Comparison of ENCODE assay signal across 2 cellular contexts in genomic region chr7:124887247-124887646, GRCh38.
TF ChIP-seq lines count a peak whose summit lies in the region.

No MANE protein-coding gene starts in this region.

TF ChIP-seq in HepG2, 621 proteins besides CTCF, POLR2A, EP300 and RAD21:
- TF ChIP-seq ZNF329 (CRISPR knock-in tag; IDR thresholded peaks at IDR 0.05; ENCODE audit: low read depth) (no peak), ZNF343 (CRISPR knock-in tag; IDR thresholded peaks at IDR 0.05) (no peak), LBX2 (CRISPR knock-in tag; IDR thresholded peaks at IDR 0.05; ENCODE audit: borderline replicate concordance) (no peak), NFKBIZ (CRISPR knock-in tag; IDR thresholded peaks at IDR 0.05) (no peak), MAFK (conservative IDR thresholded peaks at IDR 0.05 in 1 of 2, IDR thresholded peaks at IDR 0.05 in 1 of 2; ENCODE audit: low read length in 2 of 2) (peak; percentile 29 to 46; a peak in 1 of 4 replicates), CBX5 (CRISPR knock-in tag; IDR thresholded peaks at IDR 0.05; ENCODE audit: borderline replicate concordance) (no peak), ARNT2 (CRISPR knock-in tag; IDR thresholded peaks at IDR 0.05; ENCODE audit: low read depth) (no peak)
TF ChIP-seq in HepG2: peak in this region for 1.

TF ChIP-seq in IMR-90, 13 proteins besides CTCF, POLR2A, EP300 and RAD21:
- TF ChIP-seq MAFK (IDR thresholded peaks at IDR 0.05; ENCODE audit: low read depth, low read length) (0 out of 2 replicates have a peak, but pooled peaks have one; percentile 10), RCOR1 (IDR thresholded peaks at IDR 0.05; ENCODE audit: insufficient replicate concordance, low read length) (no peak)
